18 cellular contexts compared by ENCODE assay signal in genomic region chr15:24899367-24899766, GRCh38.
"Had no signal": no experiment of that assay in that cellular context is flagged by ENCODE, and none has a peak within 500 bp of the region (broad histone marks: within the 10 kb centered on the region; RNA-seq: fewer than 3 reads in every experiment).

No MANE protein-coding gene starts in this region.

- H3K4me1 Mint-ChIP-seq: activated B cell treated with CpG ODN at 0.5 μM for 24 hours had no signal

- H3K27me3 ChIP-seq: breast epithelium, gastrocnemius medialis, thyroid gland had no signal

- H3K27ac ChIP-seq: breast epithelium, gastrocnemius medialis, thyroid gland had no signal

- H3K36me3 ChIP-seq: breast epithelium, gastrocnemius medialis, thyroid gland had no signal

- H3K27ac Mint-ChIP-seq: activated B cell treated with CpG ODN at 0.5 μM for 24 hours; activated CD8-positive, alpha-beta T cell treated with anti-CD3 and anti-CD28 coated beads, Interleukin-2, amount 10 ng/mL, durations not matched to agents 7 days and 5 days; activated T-cell treated with anti-CD3 and anti-CD28 coated beads, Interleukin-2, amount 50 U/mL, for 24 hours; T-helper 2 cell treated with Interferon-gamma antibody and Interleukin-4, amounts not matched to agents 5 μg/mL and 100 μg/mL, for 36 hours had no signal

- DNase-seq: activated B cell treated with CpG ODN at 0.5 μM for 24 hours; activated CD4-positive, alpha-beta T cell treated with anti-CD3 and anti-CD28 coated beads for 48 hours; activated CD8-positive, alpha-beta T cell treated with anti-CD3 and anti-CD28 coated beads, Interleukin-2, amount 10 ng/mL, durations not matched to agents 7 days and 5 days; activated naive CD4-positive, alpha-beta T cell treated with anti-CD3 and anti-CD28 coated beads, Interleukin-2, amount 50 U/mL, for 16 hours; activated T-cell treated with anti-CD3 and anti-CD28 coated beads, Interleukin-2, amount 50 U/mL, for 24 hours; aorta; effector CD4-positive, alpha-beta T cell; gastrocnemius medialis; head of caudate nucleus; midbrain; nephron progenitor cell; retina; stimulated activated CD4-positive, alpha-beta T cell treated with anti-CD3 and anti-CD28 coated beads, Interleukin-12 subunit alpha, Interleukin-12 subunit beta, amount 100 ng/mL, for 4 hours; stimulated activated CD4-positive, alpha-beta T cell treated with anti-CD3 and anti-CD28 coated beads, Interleukin-1b, Interleukin-23, amount 100 ng/mL, for 48 hours; stimulated activated naive CD4-positive, alpha-beta T cell treated with Interleukin-2 at 50 U/mL for 16 hours had no signal

- H3K4me3 ChIP-seq: breast epithelium, gastrocnemius medialis, thyroid gland had no signal

- H3K4me1 ChIP-seq: breast epithelium, gastrocnemius medialis, thyroid gland had no signal

- H3K27me3 Mint-ChIP-seq: activated B cell treated with CpG ODN at 0.5 μM for 24 hours; activated T-cell treated with anti-CD3 and anti-CD28 coated beads, Interleukin-2, amount 50 U/mL, for 24 hours had no signal

- H3K9me3 ChIP-seq: breast epithelium, gastrocnemius medialis, thyroid gland had no signal

- H3K4me3 Mint-ChIP-seq: activated B cell treated with CpG ODN at 0.5 μM for 24 hours; activated CD8-positive, alpha-beta T cell treated with anti-CD3 and anti-CD28 coated beads, Interleukin-2, amount 10 ng/mL, durations not matched to agents 7 days and 5 days; activated T-cell treated with anti-CD3 and anti-CD28 coated beads, Interleukin-2, amount 50 U/mL, for 24 hours; nephron progenitor cell; T-helper 2 cell treated with Interferon-gamma antibody and Interleukin-4, amounts not matched to agents 5 μg/mL and 100 μg/mL, for 36 hours had no signal
